Comparison of ENCODE assay signal across 10 cellular contexts in genomic region chr1:44777969-44778635, GRCh38. TPM values are rescaled to one million over a fixed set of nuclear protein-coding genes. Genes with fewer than 3 reads are reported as not detected.
DNase-seq lines count a peak whose midpoint lies in the region; ATAC-seq, FAIRE-seq and TF ChIP-seq lines count a peak whose summit lies in the region.
"Had no signal": no experiment of that assay in that cellular context is flagged by ENCODE, and none has a peak within 500 bp of the region (broad histone marks: within the 10 kb centered on the region; RNA-seq: fewer than 3 reads in every experiment).

No MANE protein-coding gene starts in this region.

- H3K9me3 Mint-ChIP-seq in activated CD8-positive, alpha-beta T cell treated with anti-CD3 and anti-CD28 coated beads, Interleukin-2, amount 10 ng/mL, durations not matched to agents 7 days and 5 days (ENCODE audit: insufficient read depth) = no peaks in the 10 kb centered on the region

- POLR2A ChIA-PET in activated CD8-positive, alpha-beta T cell treated with anti-CD3 and anti-CD28 coated beads, Interleukin-2, amount 10 ng/mL, durations not matched to agents 7 days and 5 days (lab: Charles Lee) = interaction anchor here (0.6 to 5.9 kb wide), 8 partner anchors 22 to 56 kb away, joined by 3 to 113 read pairs (median 4); partner anchors contain the start of genes BTBD19, DYNLT4, PLK3 and RNU5D-1

- intact Hi-C loops in kidney (cut with DNase I) = no loop called here

- no peak for ATAC-seq in activated CD8-positive, alpha-beta T cell treated with anti-CD3 and anti-CD28 coated beads, Interleukin-2, amount 10 ng/mL, durations not matched to agents 7 days and 5 days
- no peak for ATAC-seq in GM18870 (IDR thresholded peaks at IDR 0.05; ENCODE audit: unreplicated experiment)
- no peak for ATAC-seq in GM21447 (IDR thresholded peaks at IDR 0.05; ENCODE audit: unreplicated experiment)

- peaks cover 45% of the 10 kb centered on the region for H3K4me1 Mint-ChIP-seq in activated CD8-positive, alpha-beta T cell treated with anti-CD3 and anti-CD28 coated beads, Interleukin-2, amount 10 ng/mL, durations not matched to agents 7 days and 5 days (ENCODE audit: low read depth)

- CTCF ChIA-PET in activated CD8-positive, alpha-beta T cell treated with anti-CD3 and anti-CD28 coated beads, Interleukin-2, amount 10 ng/mL, durations not matched to agents 7 days and 5 days (lab: Charles Lee) = interaction anchor here (0.9 kb wide), 1 partner anchor 49 kb away, joined by 3 read pairs; no protein-coding TSS in a partner anchor

- no peak for TF ChIP-seq CTCF in C4-2B (conservative IDR thresholded peaks at IDR 0.05)
- TF ChIP-seq CTCF in HFF-Myc (IDR thresholded peaks at IDR 0.05; ENCODE audit: low read depth, low read length, missing control alignments) = no peak
- TF ChIP-seq CTCF in kidney (IDR thresholded peaks at IDR 0.05; ENCODE audit: borderline replicate concordance, extremely low read depth, insufficient read depth) = no peak

- peak overlapping the region; percentile 60 for H3K27ac Mint-ChIP-seq in activated CD8-positive, alpha-beta T cell treated with anti-CD3 and anti-CD28 coated beads, Interleukin-2, amount 10 ng/mL, durations not matched to agents 7 days and 5 days

- no peak for FAIRE-seq in kidney (lab: Jason Lieb, UNC)
- FAIRE-seq: frontal cortex had no signal

- peak overlapping the region; percentile 86 for H3K4me3 Mint-ChIP-seq in activated CD8-positive, alpha-beta T cell treated with anti-CD3 and anti-CD28 coated beads, Interleukin-2, amount 10 ng/mL, durations not matched to agents 7 days and 5 days

- H3K27ac ChIP-seq in C4-2B (peak overlapping the region; percentile 94), kidney (ENCODE audit: low read depth in 2 of 2, low read length in 2 of 2) (no peak overlapping the region)

- H3K36me3 Mint-ChIP-seq in activated CD8-positive, alpha-beta T cell treated with anti-CD3 and anti-CD28 coated beads, Interleukin-2, amount 10 ng/mL, durations not matched to agents 7 days and 5 days (ENCODE audit: low read depth) = peaks cover 72% of the 10 kb centered on the region

- H3K9ac ChIP-seq in kidney (ENCODE audit: low read length in 2 of 2) = no peak overlapping the region

- peaks cover 7 to 20% of the 10 kb centered on the region in 2 donors for H3K36me3 ChIP-seq in kidney (ENCODE audit: control insufficient read depth in 1 of 2, insufficient read depth in 2 of 2, low read length in 2 of 2)

- no peaks in the 10 kb centered on the region for H3K27me3 Mint-ChIP-seq in activated CD8-positive, alpha-beta T cell treated with anti-CD3 and anti-CD28 coated beads, Interleukin-2, amount 10 ng/mL, durations not matched to agents 7 days and 5 days (ENCODE audit: low read depth)

- H3K4me3 ChIP-seq in HFF-Myc (replicated peaks; ENCODE audit: low read depth, low read length) = peak overlapping the region; percentile 100
- H3K4me3 ChIP-seq in kidney (ENCODE audit: low read length in 2 of 2) = no peak overlapping the region

- H3K9me3 ChIP-seq in kidney (ENCODE audit: control insufficient read depth in 1 of 2, low read length in 2 of 2) = no peaks in the 10 kb centered on the region

- DNase-seq in HFF-Myc (ENCODE audit: extremely low read depth, low read depth) (no peak), kidney (peak; percentile 41), HCEC 1CT (no peak), NCI-H345 treated with DMSO at 0.1 percent for 48 hours (lab: John Stamatoyannopoulos, UW; ENCODE audit: unreplicated experiment) (no peak)
- DNase-seq in activated CD8-positive, alpha-beta T cell treated with anti-CD3 and anti-CD28 coated beads, Interleukin-2, amount 10 ng/mL, durations not matched to agents 7 days and 5 days = no peak
- DNase-seq: RPMI8226 had no signal

- peaks cover 6% of the 10 kb centered on the region in 2 donors for H3K4me1 ChIP-seq in kidney (ENCODE audit: control insufficient read depth in 1 of 2, insufficient read depth in 1 of 2, low read depth in 1 of 2, low read length in 2 of 2)

RNA-seq across cellular contexts. Expression of gene RPS8, which starts 2.8 kb away (rescaled TPM):
- 1,000 to 10,000 TPM; 1,750 to 1,777 TPM for total RNA-seq in activated CD8-positive, alpha-beta T cell treated with anti-CD3 and anti-CD28 coated beads, Interleukin-2, amount 10 ng/mL, durations not matched to agents 7 days and 5 days
- total RNA-seq in kidney = 1,449 TPM
- polyA plus RNA-seq in kidney (ENCODE audit: insufficient read depth, low read depth, low replicate concordance) = 1,538 TPM

RNA-seq across cellular contexts. Expression of gene BEST4, which starts 9.9 kb away (rescaled TPM):
- under 1 TPM; 0.26 to 0.42 TPM for total RNA-seq in activated CD8-positive, alpha-beta T cell treated with anti-CD3 and anti-CD28 coated beads, Interleukin-2, amount 10 ng/mL, durations not matched to agents 7 days and 5 days
- 0.50 TPM for total RNA-seq in kidney
- 0.37 TPM for polyA plus RNA-seq in kidney (ENCODE audit: insufficient read depth, low read depth, low replicate concordance)

RNA-seq across cellular contexts. Expression of gene PLK3, which starts 22.1 kb away (rescaled TPM):
- total RNA-seq in activated CD8-positive, alpha-beta T cell treated with anti-CD3 and anti-CD28 coated beads, Interleukin-2, amount 10 ng/mL, durations not matched to agents 7 days and 5 days = 10 to 100 TPM; 64.8 to 68.0 TPM
- 24.3 TPM for total RNA-seq in kidney
- 4.4 TPM for polyA plus RNA-seq in kidney (ENCODE audit: insufficient read depth, low read depth, low replicate concordance)

RNA-seq across cellular contexts. Expression of gene DYNLT4, which starts 29.0 kb away (rescaled TPM):
- total RNA-seq in activated CD8-positive, alpha-beta T cell treated with anti-CD3 and anti-CD28 coated beads, Interleukin-2, amount 10 ng/mL, durations not matched to agents 7 days and 5 days = 1 to 10 TPM; 1.8 to 2.3 TPM
- total RNA-seq in kidney = 1.2 TPM
- polyA plus RNA-seq in kidney (ENCODE audit: insufficient read depth, low read depth, low replicate concordance) = not detected
- total RNA-seq: frontal cortex had no signal

RNA-seq across cellular contexts. Expression of gene BTBD19, which starts 30.2 kb away (rescaled TPM):
- total RNA-seq in activated CD8-positive, alpha-beta T cell treated with anti-CD3 and anti-CD28 coated beads, Interleukin-2, amount 10 ng/mL, durations not matched to agents 7 days and 5 days = 1 to 10 TPM; 4.5 to 8.8 TPM
- total RNA-seq in kidney = 16.5 TPM
- polyA plus RNA-seq in kidney (ENCODE audit: insufficient read depth, low read depth, low replicate concordance) = 3.2 TPM
